Comparison of ENCODE assay signal across 18 cellular contexts in genomic region chr2:19748073-19748375, GRCh38.
"Had no signal": no experiment of that assay in that cellular context is flagged by ENCODE, and none has a peak within 500 bp of the region (broad histone marks: within the 10 kb centered on the region; RNA-seq: fewer than 3 reads in every experiment).

No MANE protein-coding gene starts in this region.

- H3K36me3 ChIP-seq: gastroesophageal sphincter, heart right ventricle, left ventricle myocardium inferior had no signal

- ATAC-seq: activated naive CD8-positive, alpha-beta T cell treated with anti-CD3 and anti-CD28 coated beads, Interleukin-2, amount 50 U/mL, for 24 hours; activated T-helper 17 cell treated with anti-CD3 and anti-CD28 coated beads, Interleukin-2, amount 50 U/mL, for 72 hours; gastroesophageal sphincter; naive thymus-derived CD8-positive, alpha-beta T cell had no signal

- H3K4me3 Mint-ChIP-seq: activated B cell treated with CpG ODN at 0.5 μM for 24 hours; activated naive CD8-positive, alpha-beta T cell treated with anti-CD3 and anti-CD28 coated beads, Interleukin-2, amount 50 U/mL, for 24 hours; activated T-helper 17 cell treated with anti-CD3 and anti-CD28 coated beads, Interleukin-2, amount 50 U/mL, for 72 hours; memory B cell; naive thymus-derived CD8-positive, alpha-beta T cell; type B pancreatic cell had no signal

- H3K27ac ChIP-seq: skin epidermis had no signal

- H3K4me3 ChIP-seq: gastroesophageal sphincter, heart right ventricle, left ventricle myocardium inferior, skin epidermis had no signal

- H3K27me3 Mint-ChIP-seq: activated B cell treated with CpG ODN at 0.5 μM for 24 hours; activated naive CD8-positive, alpha-beta T cell treated with anti-CD3 and anti-CD28 coated beads, Interleukin-2, amount 50 U/mL, for 24 hours had no signal

- H3K36me3 Mint-ChIP-seq: memory B cell; naive thymus-derived CD8-positive, alpha-beta T cell; type B pancreatic cell had no signal

- H3K9me3 ChIP-seq: gastroesophageal sphincter, heart right ventricle, left ventricle myocardium inferior had no signal

- H3K27ac Mint-ChIP-seq: activated B cell treated with CpG ODN at 0.5 μM for 24 hours; activated naive CD8-positive, alpha-beta T cell treated with anti-CD3 and anti-CD28 coated beads, Interleukin-2, amount 50 U/mL, for 24 hours; activated T-helper 17 cell treated with anti-CD3 and anti-CD28 coated beads, Interleukin-2, amount 50 U/mL, for 72 hours; memory B cell; naive thymus-derived CD8-positive, alpha-beta T cell; type B pancreatic cell had no signal

- H3K9me3 Mint-ChIP-seq: activated B cell treated with CpG ODN at 0.5 μM for 24 hours; activated naive CD8-positive, alpha-beta T cell treated with anti-CD3 and anti-CD28 coated beads, Interleukin-2, amount 50 U/mL, for 24 hours; activated T-helper 17 cell treated with anti-CD3 and anti-CD28 coated beads, Interleukin-2, amount 50 U/mL, for 72 hours; memory B cell; naive thymus-derived CD8-positive, alpha-beta T cell; type B pancreatic cell had no signal

- H3K4me1 Mint-ChIP-seq: activated B cell treated with CpG ODN at 0.5 μM for 24 hours; activated naive CD8-positive, alpha-beta T cell treated with anti-CD3 and anti-CD28 coated beads, Interleukin-2, amount 50 U/mL, for 24 hours; activated T-helper 17 cell treated with anti-CD3 and anti-CD28 coated beads, Interleukin-2, amount 50 U/mL, for 72 hours had no signal

- DNase-seq: activated B cell treated with CpG ODN at 0.5 μM for 24 hours; activated CD4-positive, alpha-beta T cell treated with anti-CD3 and anti-CD28 coated beads, Interleukin-2, amount 50 U/mL, for 1 hour; activated naive CD4-positive, alpha-beta T cell treated with Interleukin-2 at 50 U/mL for 16 hours; activated naive CD8-positive, alpha-beta T cell treated with anti-CD3 and anti-CD28 coated beads, Interleukin-2, amount 50 U/mL, for 24 hours; heart right ventricle; left ventricle myocardium inferior; naive thymus-derived CD8-positive, alpha-beta T cell; retina; stimulated activated CD4-positive, alpha-beta T cell treated with anti-CD3 and anti-CD28 coated beads, Interleukin-4, amount 100 ng/mL, for 24 hours; stimulated activated CD8-positive, alpha-beta memory T cell treated with anti-CD3 and anti-CD28 coated beads, Interleukin-4, amount 100 ng/mL, for 48 hours; stimulated activated naive CD4-positive, alpha-beta T cell treated with Interleukin-2 at 50 U/mL for 16 hours; substantia nigra; T-helper 2 cell had no signal

- H3K27me3 ChIP-seq: gastroesophageal sphincter, heart right ventricle had no signal
